Comparison of ENCODE assay signal across 7 cellular contexts in genomic region chrX:22081475-22082092, GRCh38. TPM values are rescaled to one million over a fixed set of nuclear protein-coding genes. Genes with fewer than 3 reads are reported as not detected.
DNase-seq lines count a peak whose midpoint lies in the region; ATAC-seq and TF ChIP-seq lines count a peak whose summit lies in the region.

No MANE protein-coding gene starts in this region.

- no peak overlapping the region for H3K4me2 ChIP-seq in OCI-LY7 (ENCODE audit: low read length)

- no peaks in the 10 kb centered on the region for H3K27me3 ChIP-seq in cardiac muscle cell

- POLR2A ChIA-PET in OCI-LY7 (lab: Charles Lee): no interaction called here

- peaks cover 9% of the 10 kb centered on the region for H3K27me3 Mint-ChIP-seq in activated T-cell treated with anti-CD3 and anti-CD28 coated beads, Interleukin-2, amount 50 U/mL, for 72 hours (ENCODE audit: low read depth)

- no peak overlapping the region for H3K27ac ChIP-seq in OCI-LY7 (ENCODE audit: low read depth, low read length, poor library complexity, severe bottlenecking)
- H3K27ac ChIP-seq in cardiac muscle cell: no peak overlapping the region

- H3K27ac Mint-ChIP-seq in activated T-cell treated with anti-CD3 and anti-CD28 coated beads, Interleukin-2, amount 50 U/mL, for 72 hours: peak overlapping the region; percentile 30

- no peaks in the 10 kb centered on the region for H4K20me1 ChIP-seq in OCI-LY7 (ENCODE audit: insufficient read depth, low read length)

- CTCF ChIA-PET in OCI-LY7 (lab: Charles Lee; ENCODE audit: unreplicated experiment): no interaction called here

- DNase-seq in OCI-LY7 (ENCODE audit: low spot score) (peak; percentile 47), cardiac muscle cell (ENCODE audit: low read depth in 1 of 2, low spot score in 1 of 2) (peak; percentile 67 to 80), DMS153 treated with DMSO at 0.1 percent for 48 hours (lab: John Stamatoyannopoulos, UW; ENCODE audit: unreplicated experiment) (no peak)
- DNase-seq in activated T-cell treated with anti-CD3 and anti-CD28 coated beads, Interleukin-2, amount 50 U/mL, for 72 hours: peak; percentile 45 to 61
- DNase-seq in stimulated activated CD4-positive, alpha-beta T cell treated with anti-CD3 and anti-CD28 coated beads, Interleukin-1b, Interleukin-23, amount 100 ng/mL, for 24 hours (ENCODE audit: low read depth in 4 of 4, low spot score in 1 of 4): peak; percentile 30 to 48 (median 34)

- H3K79me2 ChIP-seq in OCI-LY7 (ENCODE audit: insufficient read depth, low read depth, low read length): no peaks in the 10 kb centered on the region

- H3K4me1 Mint-ChIP-seq in activated T-cell treated with anti-CD3 and anti-CD28 coated beads, Interleukin-2, amount 50 U/mL, for 72 hours (ENCODE audit: low read depth): peaks cover 5% of the 10 kb centered on the region

- H3K9me2 ChIP-seq in OCI-LY7 (ENCODE audit: insufficient read depth, low read length): no peaks in the 10 kb centered on the region

- peak; percentile 82 for ATAC-seq in HG02852 (IDR thresholded peaks at IDR 0.05; ENCODE audit: unreplicated experiment)
- peak; percentile 51 to 65 for ATAC-seq in activated T-cell treated with anti-CD3 and anti-CD28 coated beads, Interleukin-2, amount 50 U/mL, for 72 hours (replicated peaks in 1 of 2)

- BruUV-seq in OCI-LY7 (replicated peaks; lab: Mats Ljungman, UMichigan): no TSS peak

- intact Hi-C loops in OCI-LY7 (cut with micrococcal nuclease; ENCODE audit: unreplicated experiment): no loop called here

- peak; percentile 79 for TF ChIP-seq CTCF in GM12875 (IDR thresholded peaks at IDR 0.05; ENCODE audit: borderline replicate concordance, insufficient read depth, low read depth, low read length)
- TF ChIP-seq CTCF in OCI-LY7 (conservative IDR thresholded peaks at IDR 0.05; ENCODE audit: low read length): peak; percentile 81
- peak; percentile 72 for TF ChIP-seq CTCF in cardiac muscle cell (IDR thresholded peaks at IDR 0.05; ENCODE audit: low read depth, low read length)

- H3K4me1 ChIP-seq in OCI-LY7 (ENCODE audit: insufficient read depth, low read length, poor library complexity, severe bottlenecking) (no peaks in the 10 kb centered on the region), cardiac muscle cell (ENCODE audit: low read depth) (no peaks in the 10 kb centered on the region)

- no peaks in the 10 kb centered on the region for H3K9me3 ChIP-seq in OCI-LY7 (ENCODE audit: low read length)
- H3K9me3 ChIP-seq in cardiac muscle cell (ENCODE audit: low read depth): no peaks in the 10 kb centered on the region

- H3K36me3 ChIP-seq in OCI-LY7 (ENCODE audit: insufficient read depth, low read length): no peaks in the 10 kb centered on the region
- no peaks in the 10 kb centered on the region for H3K36me3 ChIP-seq in cardiac muscle cell

- no peak overlapping the region for H3K4me3 Mint-ChIP-seq in activated T-cell treated with anti-CD3 and anti-CD28 coated beads, Interleukin-2, amount 50 U/mL, for 72 hours

- no peaks in the 10 kb centered on the region for H3K9me3 Mint-ChIP-seq in activated T-cell treated with anti-CD3 and anti-CD28 coated beads, Interleukin-2, amount 50 U/mL, for 72 hours

- H3K36me3 Mint-ChIP-seq in activated T-cell treated with anti-CD3 and anti-CD28 coated beads, Interleukin-2, amount 50 U/mL, for 72 hours (ENCODE audit: insufficient read depth in 2 of 2): no peaks in the 10 kb centered on the region

- no peak overlapping the region for H2AFZ ChIP-seq in OCI-LY7 (ENCODE audit: low read length)

- H3K4me3 ChIP-seq in GM12875 (ENCODE audit: low read depth, low read length) (no peak overlapping the region), OCI-LY7 (ENCODE audit: low read depth, low read length, poor library complexity, severe bottlenecking) (no peak overlapping the region), cardiac muscle cell (no peak overlapping the region)

RNA-seq across cellular contexts. Expression of gene PHEX, which starts 49.5 kb away (rescaled TPM):
- total RNA-seq in OCI-LY7 (2014; rRNA removed; shearing (Covaris generic)): 0.09 TPM in 1 of 2 replicates, not detected in the other
- not detected in 2 replicates for total RNA-seq in OCI-LY7 (2022)
- 1 to 10 TPM; 1.4 to 1.9 TPM for total RNA-seq in activated T-cell treated with anti-CD3 and anti-CD28 coated beads, Interleukin-2, amount 50 U/mL, for 72 hours
- 0.21 and 0.42 TPM in 2 replicates for total RNA-seq in cardiac muscle cell
- polyA plus RNA-seq in cardiac muscle cell: 0.39 and 0.62 TPM in 2 replicates
